Comparison of ENCODE assay signal across 8 cellular contexts in genomic region chrX:130575831-130576404, GRCh38.
DNase-seq lines count a peak whose midpoint lies in the region; ATAC-seq and TF ChIP-seq lines count a peak whose summit lies in the region.

No MANE protein-coding gene starts in this region.

- no peaks in the 10 kb centered on the region for H3K4me1 ChIP-seq in GM23248 (ENCODE audit: insufficient read depth)
- no peaks in the 10 kb centered on the region for H3K4me1 ChIP-seq in hepatocyte (ENCODE audit: insufficient read depth)

- 36 to 39% methylated on average over 6 of the region's 6 CpGs for WGBS in GM23248 (ENCODE audit: low coverage in 1 of 2, low lambda C conversion rate in 2 of 2, missing lambda C conversion rate in 2 of 2), 2 experiments
- 46% methylated on average over 6 of the region's 6 CpGs for WGBS in hepatocyte (ENCODE audit: low lambda C conversion rate, missing lambda C conversion rate)

- no peaks in the 10 kb centered on the region for H3F3A ChIP-seq in GM23248 (ENCODE audit: insufficient read depth)

- H2AFZ ChIP-seq in GM23248 (no peak overlapping the region), hepatocyte (no peak overlapping the region)

- no peaks in the 10 kb centered on the region for H3K36me3 ChIP-seq in GM23248 (ENCODE audit: low read depth)
- H3K36me3 ChIP-seq in hepatocyte (replicated peaks; ENCODE audit: insufficient read depth, low read depth), result no peaks in the 10 kb centered on the region

- in situ Hi-C loops in GM23248 (cut with MboI), result no loop called here

- H3K9me3 Mint-ChIP-seq in activated naive CD8-positive, alpha-beta T cell treated with anti-CD3 and anti-CD28 coated beads, Interleukin-2, amount 50 U/mL, for 24 hours, result no peaks in the 10 kb centered on the region

- H4K20me1 ChIP-seq in GM23248 (ENCODE audit: insufficient read depth), result no peaks in the 10 kb centered on the region
- H4K20me1 ChIP-seq in hepatocyte (ENCODE audit: insufficient read depth, poor library complexity, severe bottlenecking), result no peaks in the 10 kb centered on the region

- H3K27ac ChIP-seq in GM23248, result no peak overlapping the region
- H3K27ac ChIP-seq in hepatocyte, result no peak overlapping the region

- H3K9ac ChIP-seq in GM23248, result no peak overlapping the region

- TF ChIP-seq CTCF in NB4 (IDR thresholded peaks at IDR 0.05; ENCODE audit: low read depth, low read length) (peak; percentile 63), hepatocyte (IDR thresholded peaks at IDR 0.05; ENCODE audit: poor library complexity) (peak; percentile 52)

- no peaks in the 10 kb centered on the region for H3K9me2 ChIP-seq in GM23248 (ENCODE audit: insufficient read depth)
- no peaks in the 10 kb centered on the region for H3K9me2 ChIP-seq in hepatocyte (replicated peaks; ENCODE audit: insufficient read depth)

- H3K27me3 Mint-ChIP-seq in activated naive CD8-positive, alpha-beta T cell treated with anti-CD3 and anti-CD28 coated beads, Interleukin-2, amount 50 U/mL, for 24 hours, result peaks cover 5% of the 10 kb centered on the region

- no peaks in the 10 kb centered on the region for H3K4me1 Mint-ChIP-seq in activated naive CD8-positive, alpha-beta T cell treated with anti-CD3 and anti-CD28 coated beads, Interleukin-2, amount 50 U/mL, for 24 hours

- no peak overlapping the region for H3K4me3 Mint-ChIP-seq in activated naive CD8-positive, alpha-beta T cell treated with anti-CD3 and anti-CD28 coated beads, Interleukin-2, amount 50 U/mL, for 24 hours

- DNase-seq in activated effector memory CD4-positive, alpha-beta T cell treated with anti-CD3 and anti-CD28 coated beads, Interleukin-2, amount 50 U/mL, for 16 hours, result peak; percentile 57
- DNase-seq in activated effector memory CD4-positive, alpha-beta T cell treated with Interleukin-2 at 50 U/mL for 16 hours, result no peak
- DNase-seq in GM23248 (peak; percentile 50), NB4 (ENCODE audit: low read depth) (peak; percentile 31), hepatocyte (ENCODE audit: low spot score) (peak; percentile 45)
- DNase-seq in activated naive CD8-positive, alpha-beta T cell treated with anti-CD3 and anti-CD28 coated beads, Interleukin-2, amount 50 U/mL, for 24 hours, result peak; percentile 8
- DNase-seq in stimulated activated CD4-positive, alpha-beta T cell treated with anti-CD3 and anti-CD28 coated beads, Interleukin-2, amount 100 ng/mL, for 24 hours, result peak; percentile 18 to 27
- no peak for DNase-seq in effector CD8-positive, alpha-beta T cell (lab: John Stamatoyannopoulos, UW)

- no peaks in the 10 kb centered on the region for H3K27me3 ChIP-seq in GM23248 (replicated peaks; ENCODE audit: insufficient read depth)
- no peaks in the 10 kb centered on the region for H3K27me3 ChIP-seq in hepatocyte

- no peaks in the 10 kb centered on the region for H3K36me3 Mint-ChIP-seq in activated naive CD8-positive, alpha-beta T cell treated with anti-CD3 and anti-CD28 coated beads, Interleukin-2, amount 50 U/mL, for 24 hours (ENCODE audit: low read depth)

- H3K79me2 ChIP-seq in GM23248 (ENCODE audit: insufficient read depth) (no peaks in the 10 kb centered on the region), hepatocyte (no peaks in the 10 kb centered on the region)

- H3K27ac Mint-ChIP-seq in activated naive CD8-positive, alpha-beta T cell treated with anti-CD3 and anti-CD28 coated beads, Interleukin-2, amount 50 U/mL, for 24 hours, result no peak overlapping the region

- TF ChIP-seq POLR2A in NB4 (IDR thresholded peaks at IDR 0.05; ENCODE audit: extremely low read depth, insufficient read length), result no peak

- no peak for ATAC-seq in activated naive CD8-positive, alpha-beta T cell treated with anti-CD3 and anti-CD28 coated beads, Interleukin-2, amount 50 U/mL, for 24 hours

- H3K4me2 ChIP-seq in GM23248 (ENCODE audit: unreplicated experiment) (no peak overlapping the region), hepatocyte (no peak overlapping the region)

- no peak overlapping the region for H3K4me3 ChIP-seq in GM23248
- H3K4me3 ChIP-seq in NB4 (ENCODE audit: low read depth, low read length), result no peak overlapping the region
- H3K4me3 ChIP-seq in hepatocyte, result no peak overlapping the region

- H3K9me3 ChIP-seq in GM23248 (ENCODE audit: low read depth) (no peaks in the 10 kb centered on the region), hepatocyte (ENCODE audit: low read depth) (no peaks in the 10 kb centered on the region)

Comparison
In these comparisons a context has a peak if more than half of its experiments do, and no peak if none do; other contexts are left out.
1. DNase-seq: peak in activated effector memory CD4-positive, alpha-beta T cell treated with anti-CD3 and anti-CD28 coated beads, Interleukin-2, amount 50 U/mL, for 16 hours (single experiment), GM23248 (single experiment), NB4 (single experiment), activated naive CD8-positive, alpha-beta T cell treated with anti-CD3 and anti-CD28 coated beads, Interleukin-2, amount 50 U/mL, for 24 hours (single experiment), hepatocyte (single experiment) and stimulated activated CD4-positive, alpha-beta T cell treated with anti-CD3 and anti-CD28 coated beads, Interleukin-2, amount 100 ng/mL, for 24 hours (2 of 2); none in activated effector memory CD4-positive, alpha-beta T cell treated with Interleukin-2 at 50 U/mL for 16 hours (single experiment) and effector CD8-positive, alpha-beta T cell (single experiment).